10 cellular contexts compared by ENCODE assay signal in the genomic region with DNA sequence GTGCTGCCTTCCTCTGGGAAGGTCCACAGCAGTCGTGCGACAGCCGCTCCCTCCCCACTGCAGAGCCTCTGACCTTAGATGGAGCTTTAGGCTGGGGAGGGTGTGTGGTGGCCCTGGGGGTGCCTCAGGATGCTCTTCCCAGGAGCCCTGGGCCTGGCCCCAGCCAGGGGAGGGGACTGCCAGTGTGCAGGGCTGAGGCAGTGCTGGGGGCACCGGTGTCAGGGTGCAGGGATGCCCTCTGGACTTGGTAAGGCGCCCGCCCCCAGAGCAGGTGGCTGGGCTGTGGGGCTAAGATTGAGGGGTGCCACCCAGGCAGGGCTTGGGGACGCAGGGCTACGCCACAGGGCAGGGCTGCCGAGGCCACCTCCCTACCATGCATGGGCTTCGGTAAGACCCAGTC. TPM values are rescaled to one million over a fixed set of nuclear protein-coding genes. Genes with fewer than 3 reads are reported as not detected.
DNase-seq lines count a peak whose midpoint lies in the region; ATAC-seq and TF ChIP-seq lines count a peak whose summit lies in the region.
"Not testable (repeated sequence)": the region's sequence is repeated elsewhere in the genome, so short reads cannot be mapped to it uniquely, and the experiment has no call there.
"Had no signal": no experiment of that assay in that cellular context is flagged by ENCODE, and none has a peak within 500 bp of the region (broad histone marks: within the 10 kb centered on the region; RNA-seq: fewer than 3 reads in every experiment).

No MANE protein-coding gene starts in this region.

- H3K4me1 Mint-ChIP-seq in chondrocyte (ENCODE audit: low read depth); naive thymus-derived CD4-positive, alpha-beta T cell; stimulated activated memory B cell treated with anti-CD40 and anti-IgM and Interleukin-4, amounts not matched to agents 10 μg/mL and 1 μg/mL and 100 μg/mL, for 72 hours: not testable (repeated sequence)

- not testable (repeated sequence) for H3K36me3 Mint-ChIP-seq in chondrocyte (ENCODE audit: low read depth); naive thymus-derived CD4-positive, alpha-beta T cell; stimulated activated memory B cell treated with anti-CD40 and anti-IgM and Interleukin-4, amounts not matched to agents 10 μg/mL and 1 μg/mL and 100 μg/mL, for 72 hours

- H3K4me1 ChIP-seq in RWPE2 (ENCODE audit: insufficient read depth, poor library complexity, severe bottlenecking); naive thymus-derived CD4-positive, alpha-beta T cell (ENCODE audit: control insufficient read depth in 2 of 2, insufficient read depth in 2 of 2, low read length in 2 of 2): not testable (repeated sequence)

- H3K27ac Mint-ChIP-seq in chondrocyte (ENCODE audit: unreplicated experiment); naive thymus-derived CD4-positive, alpha-beta T cell; stimulated activated memory B cell treated with anti-CD40 and anti-IgM and Interleukin-4, amounts not matched to agents 10 μg/mL and 1 μg/mL and 100 μg/mL, for 72 hours: not testable (repeated sequence)

- intact Hi-C loops in naive thymus-derived CD4-positive, alpha-beta T cell (cut with micrococcal nuclease), result not testable (repeated sequence)

- TF ChIP-seq CTCF in RWPE2 (IDR thresholded peaks at IDR 0.05; ENCODE audit: poor library complexity, severe bottlenecking); chondrocyte (IDR thresholded peaks at IDR 0.05): not testable (repeated sequence)

- not testable (repeated sequence) for H3K4me3 Mint-ChIP-seq in chondrocyte (ENCODE audit: unreplicated experiment); naive thymus-derived CD4-positive, alpha-beta T cell; stimulated activated memory B cell treated with anti-CD40 and anti-IgM and Interleukin-4, amounts not matched to agents 10 μg/mL and 1 μg/mL and 100 μg/mL, for 72 hours

- H3K9me3 Mint-ChIP-seq in chondrocyte (ENCODE audit: low read depth); naive thymus-derived CD4-positive, alpha-beta T cell; stimulated activated memory B cell treated with anti-CD40 and anti-IgM and Interleukin-4, amounts not matched to agents 10 μg/mL and 1 μg/mL and 100 μg/mL, for 72 hours: not testable (repeated sequence)

- CTCF ChIA-PET in naive thymus-derived CD4-positive, alpha-beta T cell (lab: Charles Lee), result not testable (repeated sequence)

- DNase-seq in D341Med (ENCODE audit: low spot score) (peak; percentile 8), RWPE2 (ENCODE audit: low spot score) (peak; percentile 72), chondrocyte (ENCODE audit: low spot score) (peak; percentile 93), iPS-NIHi7 (ENCODE audit: extremely low spot score) (peak; percentile 7)
- peak; percentile 56 for DNase-seq in activated CD8-positive, alpha-beta memory T cell treated with anti-CD3 and anti-CD28 coated beads for 24 hours
- not testable (repeated sequence) for DNase-seq in naive thymus-derived CD4-positive, alpha-beta T cell

- not testable (repeated sequence) for ATAC-seq in RWPE2 (ENCODE audit: low read depth)
- peak; percentile 14 for ATAC-seq in naive thymus-derived CD4-positive, alpha-beta T cell
- peak; percentile 3 for ATAC-seq in stimulated activated memory B cell treated with anti-CD40 and anti-IgM and Interleukin-4, amounts not matched to agents 10 μg/mL and 1 μg/mL and 100 μg/mL, for 72 hours

- not testable (repeated sequence) for H3K4me3 ChIP-seq in RWPE2 (ENCODE audit: severe bottlenecking); naive thymus-derived CD4-positive, alpha-beta T cell (ENCODE audit: low read length)

- not testable (repeated sequence) for H3K27me3 Mint-ChIP-seq in chondrocyte (ENCODE audit: low read depth); naive thymus-derived CD4-positive, alpha-beta T cell
- H3K27me3 Mint-ChIP-seq in stimulated activated memory B cell treated with anti-CD40 and anti-IgM and Interleukin-4, amounts not matched to agents 10 μg/mL and 1 μg/mL and 100 μg/mL, for 72 hours, result peaks cover 33% of the 10 kb centered on the region

- H3K27ac ChIP-seq in RWPE2 (ENCODE audit: poor library complexity, severe bottlenecking); naive thymus-derived CD4-positive, alpha-beta T cell (ENCODE audit: low read depth, low read length): not testable (repeated sequence)

- not testable (repeated sequence) for H3K27me3 ChIP-seq in RWPE2 (ENCODE audit: insufficient read depth, poor library complexity, severe bottlenecking); naive thymus-derived CD4-positive, alpha-beta T cell (ENCODE audit: control insufficient read depth in 2 of 2, insufficient read depth in 2 of 2, low read length in 2 of 2)

- H3K9me3 ChIP-seq in RWPE2 (ENCODE audit: severe bottlenecking); naive thymus-derived CD4-positive, alpha-beta T cell (ENCODE audit: control insufficient read depth in 2 of 3, low read length in 3 of 3): not testable (repeated sequence)

- POLR2A ChIA-PET in naive thymus-derived CD4-positive, alpha-beta T cell (lab: Charles Lee), result not testable (repeated sequence)

- not testable (repeated sequence) for H3K36me3 ChIP-seq in RWPE2 (ENCODE audit: low read depth); naive thymus-derived CD4-positive, alpha-beta T cell (ENCODE audit: control insufficient read depth in 2 of 3, insufficient read depth in 3 of 3, low read length in 3 of 3)

RNA-seq across cellular contexts. Expression of a gene that starts 13.9 kb away (rescaled TPM):
- total RNA-seq in chondrocyte, result 0.17 TPM in 1 of 3 replicates, not detected in the others
- total RNA-seq in naive thymus-derived CD4-positive, alpha-beta T cell, result 1 to 10 TPM in 3 of 5 experiments, under 1 TPM in 1, not detected in 1; 0.81 to 5.5 (median 1.4) TPM
- under 1 TPM in 1 of 2 donors, not detected in 1; 0.13 TPM for polyA plus RNA-seq in naive thymus-derived CD4-positive, alpha-beta T cell
- total RNA-seq: GM12878, IMR-90, RPMI7951 had no signal
